9 cellular contexts compared by ENCODE assay signal in genomic region chr2:150528861-150529801, GRCh38. TPM values are rescaled to one million over a fixed set of nuclear protein-coding genes. Genes with fewer than 3 reads are reported as not detected.
A peak's percentile ranks its signal among the peaks of the same experiment; 100 is the strongest.
DNase-seq lines count a peak whose midpoint lies in the region; ATAC-seq and TF ChIP-seq lines count a peak whose summit lies in the region.
"Had no signal": no experiment of that assay in that cellular context is flagged by ENCODE, and none has a peak within 500 bp of the region (broad histone marks: within the 10 kb centered on the region; RNA-seq: fewer than 3 reads in every experiment).

No MANE protein-coding gene starts in this region.

- no peaks in the 10 kb centered on the region for H3K4me1 Mint-ChIP-seq in glutamatergic neuron (ENCODE audit: low read depth, unreplicated experiment)

- H3K27me3 Mint-ChIP-seq in glutamatergic neuron (ENCODE audit: unreplicated experiment), result peaks cover 1% of the 10 kb centered on the region

- H3K27ac ChIP-seq in left ventricle myocardium inferior (replicated peaks), result no peak overlapping the region
- H3K27ac ChIP-seq: thoracic aorta had no signal

- ATAC-seq in GM21717 (IDR thresholded peaks at IDR 0.05; ENCODE audit: unreplicated experiment), result peak; percentile 84

- H3K4me3 Mint-ChIP-seq in glutamatergic neuron (ENCODE audit: unreplicated experiment), result no peak overlapping the region

- DNase-seq in COLO829 (ENCODE audit: low spot score) (peak; percentile 78), HS-5 (ENCODE audit: low read depth) (peak; percentile 84), epithelial cell of proximal tubule (ENCODE audit: low read depth) (peak; percentile 89), left ventricle myocardium inferior (no peak), occipital lobe (lab: John Stamatoyannopoulos, UW) (no peak), glutamatergic neuron (no peak), head of caudate nucleus (no peak)

- H3K4me1 ChIP-seq in left ventricle myocardium inferior, result no peaks in the 10 kb centered on the region

- H3K27ac Mint-ChIP-seq in glutamatergic neuron (ENCODE audit: unreplicated experiment), result no peak overlapping the region

- intact Hi-C loops in left ventricle myocardium inferior (cut with micrococcal nuclease) (no loop called here), head of caudate nucleus (cut with DNase I) (no loop called here)

- no peaks in the 10 kb centered on the region for H3K9me3 Mint-ChIP-seq in glutamatergic neuron (ENCODE audit: unreplicated experiment)

- H3K9me3 ChIP-seq in left ventricle myocardium inferior (replicated peaks), result no peaks in the 10 kb centered on the region
- H3K9me3 ChIP-seq: thoracic aorta had no signal

- H3K36me3 ChIP-seq in left ventricle myocardium inferior, result no peaks in the 10 kb centered on the region
- H3K36me3 ChIP-seq: thoracic aorta had no signal

- no peaks in the 10 kb centered on the region for H3K27me3 ChIP-seq in left ventricle myocardium inferior (ENCODE audit: low read depth)

- no peak overlapping the region for H3K4me3 ChIP-seq in epithelial cell of proximal tubule (ENCODE audit: low read depth, low read length)
- H3K4me3 ChIP-seq in left ventricle myocardium inferior, result no peak overlapping the region
- H3K4me3 ChIP-seq: thoracic aorta had no signal

- TF ChIP-seq CTCF in epithelial cell of proximal tubule (conservative IDR thresholded peaks at IDR 0.05; ENCODE audit: low read depth, low read length) (no peak), left ventricle myocardium inferior (IDR thresholded peaks at IDR 0.05; ENCODE audit: borderline replicate concordance) (no peak), glutamatergic neuron (IDR thresholded peaks at IDR 0.05; ENCODE audit: partially characterized antibody, unreplicated experiment) (no peak)

- H3K36me3 Mint-ChIP-seq in glutamatergic neuron (ENCODE audit: unreplicated experiment), result no peaks in the 10 kb centered on the region

RNA-seq across cellular contexts. Expression of gene RND3, which starts 41.7 kb away (rescaled TPM):
- 51.8 and 59.1 TPM in 2 replicates for total RNA-seq in epithelial cell of proximal tubule
- total RNA-seq in left ventricle myocardium inferior, result 26.9 TPM
- total RNA-seq in occipital lobe, result 164 TPM
- 49.0 TPM for total RNA-seq in glutamatergic neuron (ENCODE audit: unreplicated experiment)

Comparison
In these comparisons a context has a peak if more than half of its experiments do, and no peak if none do; other contexts are left out.
1. DNase-seq: peak in COLO829 (single experiment), HS-5 (single experiment) and epithelial cell of proximal tubule (single experiment); none in left ventricle myocardium inferior (single experiment), occipital lobe (single experiment), glutamatergic neuron (single experiment) and head of caudate nucleus (0 of 42).